In genomic region chr2:167769020-167769419, GRCh38 we compare ENCODE assay signal across 19 cellular contexts.
"Had no signal": no experiment of that assay in that cellular context is flagged by ENCODE, and none has a peak within 500 bp of the region (broad histone marks: within the 10 kb centered on the region; RNA-seq: fewer than 3 reads in every experiment).

No MANE protein-coding gene starts in this region.

- H3K27ac ChIP-seq: HL-60, KMS-11, SJSA1, SK-N-MC had no signal

- H3K4me3 ChIP-seq: K562, SJSA1, SK-N-MC had no signal

- H3K27me3 ChIP-seq: SJSA1 had no signal

- ATAC-seq: K562 had no signal

- H3K9me3 ChIP-seq: SJSA1 had no signal

- DNase-seq: Kasumi-1, MM.1S, NCI-H1092 treated with DMSO at 0.1 percent for 48 hours, NCI-H146, NCI-H1694 treated with DMSO at 0.1 percent for 48 hours, NCI-H1930, NCI-H2081, NCI-H2107, NCI-H446, NCI-H510A, NCI-H526, Right ventricle myocardium superior, RPMI8226, SIG-M5 had no signal

- H3K36me3 ChIP-seq: SJSA1 had no signal

- H3K4me1 ChIP-seq: SJSA1 had no signal
